1 cellular context compared by ENCODE assay signal in the genomic region with DNA sequence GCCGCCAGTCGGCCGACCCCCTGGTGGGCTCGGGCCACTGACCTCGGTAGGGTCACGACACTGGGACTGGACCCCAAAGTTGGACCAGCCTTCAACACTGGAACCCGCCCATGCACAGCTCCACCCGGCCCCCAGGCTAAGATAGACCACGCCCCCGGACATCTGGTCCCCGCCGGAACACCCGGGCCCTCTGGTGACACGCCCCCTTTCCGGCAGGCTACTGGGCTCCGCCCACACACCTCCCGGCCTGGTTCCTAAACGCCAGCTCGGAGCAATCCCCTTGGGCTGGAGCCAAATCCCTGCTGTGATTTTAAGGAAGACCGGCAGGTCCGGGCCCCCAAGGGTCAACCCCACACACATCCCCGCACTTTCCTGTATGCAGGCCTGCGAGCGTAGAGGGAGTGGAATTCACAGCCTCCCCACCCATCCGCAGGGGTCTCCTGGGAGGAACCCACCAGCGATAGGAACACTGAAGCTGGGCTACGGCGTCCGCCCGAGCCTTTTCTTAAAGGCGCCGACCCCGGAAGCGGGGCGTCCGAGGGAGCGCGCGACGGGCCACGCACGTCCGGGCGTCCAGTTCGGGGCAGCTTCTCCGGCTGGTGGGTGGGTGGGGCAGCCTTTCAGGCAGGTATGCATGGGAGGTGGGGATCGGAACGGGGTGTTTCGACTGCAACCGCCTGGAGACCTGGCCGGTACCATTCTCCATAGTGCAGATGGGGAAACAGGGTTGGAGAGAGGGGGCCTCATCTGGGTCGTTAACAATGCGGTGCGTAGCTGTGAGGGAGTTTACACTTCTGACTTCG.
A peak's percentile ranks its signal among the peaks of the same experiment; 100 is the strongest.
TF ChIP-seq lines count a peak whose summit lies in the region.

A gene with protein sequence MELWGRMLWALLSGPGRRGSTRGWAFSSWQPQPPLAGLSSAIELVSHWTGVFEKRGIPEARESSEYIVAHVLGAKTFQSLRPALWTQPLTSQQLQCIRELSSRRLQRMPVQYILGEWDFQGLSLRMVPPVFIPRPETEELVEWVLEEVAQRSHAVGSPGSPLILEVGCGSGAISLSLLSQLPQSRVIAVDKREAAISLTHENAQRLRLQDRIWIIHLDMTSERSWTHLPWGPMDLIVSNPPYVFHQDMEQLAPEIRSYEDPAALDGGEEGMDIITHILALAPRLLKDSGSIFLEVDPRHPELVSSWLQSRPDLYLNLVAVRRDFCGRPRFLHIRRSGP (plus strand): TSS at position 576 of the 803 bp plus-strand sequence. CDS start 1,583 bp downstream, outside the sequence.

TF ChIP-seq in GM12878, 131 proteins besides CTCF, POLR2A, EP300 and RAD21 (continued from another document and continues in another):
- TF ChIP-seq, protein P1, sequence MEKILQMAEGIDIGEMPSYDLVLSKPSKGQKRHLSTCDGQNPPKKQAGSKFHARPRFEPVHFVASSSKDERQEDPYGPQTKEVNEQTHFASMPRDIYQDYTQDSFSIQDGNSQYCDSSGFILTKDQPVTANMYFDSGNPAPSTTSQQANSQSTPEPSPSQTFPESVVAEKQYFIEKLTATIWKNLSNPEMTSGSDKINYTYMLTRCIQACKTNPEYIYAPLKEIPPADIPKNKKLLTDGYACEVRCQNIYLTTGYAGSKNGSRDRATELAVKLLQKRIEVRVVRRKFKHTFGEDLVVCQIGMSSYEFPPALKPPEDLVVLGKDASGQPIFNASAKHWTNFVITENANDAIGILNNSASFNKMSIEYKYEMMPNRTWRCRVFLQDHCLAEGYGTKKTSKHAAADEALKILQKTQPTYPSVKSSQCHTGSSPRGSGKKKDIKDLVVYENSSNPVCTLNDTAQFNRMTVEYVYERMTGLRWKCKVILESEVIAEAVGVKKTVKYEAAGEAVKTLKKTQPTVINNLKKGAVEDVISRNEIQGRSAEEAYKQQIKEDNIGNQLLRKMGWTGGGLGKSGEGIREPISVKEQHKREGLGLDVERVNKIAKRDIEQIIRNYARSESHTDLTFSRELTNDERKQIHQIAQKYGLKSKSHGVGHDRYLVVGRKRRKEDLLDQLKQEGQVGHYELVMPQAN (conservative IDR thresholded peaks at IDR 0.05), result peak; percentile 42; the same call in 1 of the 2 replicates
- TF ChIP-seq, protein P2, sequence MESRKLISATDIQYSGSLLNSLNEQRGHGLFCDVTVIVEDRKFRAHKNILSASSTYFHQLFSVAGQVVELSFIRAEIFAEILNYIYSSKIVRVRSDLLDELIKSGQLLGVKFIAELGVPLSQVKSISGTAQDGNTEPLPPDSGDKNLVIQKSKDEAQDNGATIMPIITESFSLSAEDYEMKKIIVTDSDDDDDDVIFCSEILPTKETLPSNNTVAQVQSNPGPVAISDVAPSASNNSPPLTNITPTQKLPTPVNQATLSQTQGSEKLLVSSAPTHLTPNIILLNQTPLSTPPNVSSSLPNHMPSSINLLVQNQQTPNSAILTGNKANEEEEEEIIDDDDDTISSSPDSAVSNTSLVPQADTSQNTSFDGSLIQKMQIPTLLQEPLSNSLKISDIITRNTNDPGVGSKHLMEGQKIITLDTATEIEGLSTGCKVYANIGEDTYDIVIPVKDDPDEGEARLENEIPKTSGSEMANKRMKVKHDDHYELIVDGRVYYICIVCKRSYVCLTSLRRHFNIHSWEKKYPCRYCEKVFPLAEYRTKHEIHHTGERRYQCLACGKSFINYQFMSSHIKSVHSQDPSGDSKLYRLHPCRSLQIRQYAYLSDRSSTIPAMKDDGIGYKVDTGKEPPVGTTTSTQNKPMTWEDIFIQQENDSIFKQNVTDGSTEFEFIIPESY (IDR thresholded peaks at IDR 0.05), result no peak
- peak; percentile 39; the same call in 1 of the 2 replicates for TF ChIP-seq CBFB (IDR thresholded peaks at IDR 0.05; ENCODE audit: low read depth)
- peak; percentile 85 for TF ChIP-seq HCFC1 (IDR thresholded peaks at IDR 0.05; ENCODE audit: low read length)
- TF ChIP-seq ZNF274 (IDR thresholded peaks at IDR 0.05; ENCODE audit: insufficient read depth, insufficient read length), result no peak
- TF ChIP-seq RUNX3 (IDR thresholded peaks at IDR 0.05; ENCODE audit: low read length), result peak; percentile 45; the same call in 1 of the 2 replicates
- no peak for TF ChIP-seq KAT2A (conservative IDR thresholded peaks at IDR 0.05; ENCODE audit: control insufficient read depth, low read depth, low read length)
- no peak for TF ChIP-seq RAD51 (IDR thresholded peaks at IDR 0.05)
- TF ChIP-seq GATAD2B (conservative IDR thresholded peaks at IDR 0.05; ENCODE audit: low read depth), result peak; percentile 94
- TF ChIP-seq RBBP5 (conservative IDR thresholded peaks at IDR 0.05), result no peak
- TF ChIP-seq NR2C2 (IDR thresholded peaks at IDR 0.05; ENCODE audit: borderline replicate concordance, control insufficient read depth, insufficient read length, low read depth), result no peak
- TF ChIP-seq, protein P3, sequence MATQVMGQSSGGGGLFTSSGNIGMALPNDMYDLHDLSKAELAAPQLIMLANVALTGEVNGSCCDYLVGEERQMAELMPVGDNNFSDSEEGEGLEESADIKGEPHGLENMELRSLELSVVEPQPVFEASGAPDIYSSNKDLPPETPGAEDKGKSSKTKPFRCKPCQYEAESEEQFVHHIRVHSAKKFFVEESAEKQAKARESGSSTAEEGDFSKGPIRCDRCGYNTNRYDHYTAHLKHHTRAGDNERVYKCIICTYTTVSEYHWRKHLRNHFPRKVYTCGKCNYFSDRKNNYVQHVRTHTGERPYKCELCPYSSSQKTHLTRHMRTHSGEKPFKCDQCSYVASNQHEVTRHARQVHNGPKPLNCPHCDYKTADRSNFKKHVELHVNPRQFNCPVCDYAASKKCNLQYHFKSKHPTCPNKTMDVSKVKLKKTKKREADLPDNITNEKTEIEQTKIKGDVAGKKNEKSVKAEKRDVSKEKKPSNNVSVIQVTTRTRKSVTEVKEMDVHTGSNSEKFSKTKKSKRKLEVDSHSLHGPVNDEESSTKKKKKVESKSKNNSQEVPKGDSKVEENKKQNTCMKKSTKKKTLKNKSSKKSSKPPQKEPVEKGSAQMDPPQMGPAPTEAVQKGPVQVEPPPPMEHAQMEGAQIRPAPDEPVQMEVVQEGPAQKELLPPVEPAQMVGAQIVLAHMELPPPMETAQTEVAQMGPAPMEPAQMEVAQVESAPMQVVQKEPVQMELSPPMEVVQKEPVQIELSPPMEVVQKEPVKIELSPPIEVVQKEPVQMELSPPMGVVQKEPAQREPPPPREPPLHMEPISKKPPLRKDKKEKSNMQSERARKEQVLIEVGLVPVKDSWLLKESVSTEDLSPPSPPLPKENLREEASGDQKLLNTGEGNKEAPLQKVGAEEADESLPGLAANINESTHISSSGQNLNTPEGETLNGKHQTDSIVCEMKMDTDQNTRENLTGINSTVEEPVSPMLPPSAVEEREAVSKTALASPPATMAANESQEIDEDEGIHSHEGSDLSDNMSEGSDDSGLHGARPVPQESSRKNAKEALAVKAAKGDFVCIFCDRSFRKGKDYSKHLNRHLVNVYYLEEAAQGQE (IDR thresholded peaks at IDR 0.05; ENCODE audit: low read depth, low read length), result no peak
- peak; percentile 77 for TF ChIP-seq SIX5 (IDR thresholded peaks at IDR 0.05; ENCODE audit: low read depth, low read length, severe bottlenecking)
- TF ChIP-seq, protein P4, sequence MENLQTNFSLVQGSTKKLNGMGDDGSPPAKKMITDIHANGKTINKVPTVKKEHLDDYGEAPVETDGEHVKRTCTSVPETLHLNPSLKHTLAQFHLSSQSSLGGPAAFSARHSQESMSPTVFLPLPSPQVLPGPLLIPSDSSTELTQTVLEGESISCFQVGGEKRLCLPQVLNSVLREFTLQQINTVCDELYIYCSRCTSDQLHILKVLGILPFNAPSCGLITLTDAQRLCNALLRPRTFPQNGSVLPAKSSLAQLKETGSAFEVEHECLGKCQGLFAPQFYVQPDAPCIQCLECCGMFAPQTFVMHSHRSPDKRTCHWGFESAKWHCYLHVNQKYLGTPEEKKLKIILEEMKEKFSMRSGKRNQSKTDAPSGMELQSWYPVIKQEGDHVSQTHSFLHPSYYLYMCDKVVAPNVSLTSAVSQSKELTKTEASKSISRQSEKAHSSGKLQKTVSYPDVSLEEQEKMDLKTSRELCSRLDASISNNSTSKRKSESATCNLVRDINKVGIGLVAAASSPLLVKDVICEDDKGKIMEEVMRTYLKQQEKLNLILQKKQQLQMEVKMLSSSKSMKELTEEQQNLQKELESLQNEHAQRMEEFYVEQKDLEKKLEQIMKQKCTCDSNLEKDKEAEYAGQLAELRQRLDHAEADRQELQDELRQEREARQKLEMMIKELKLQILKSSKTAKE (IDR thresholded peaks at IDR 0.05; ENCODE audit: low read depth, poor library complexity, severe bottlenecking), result no peak
- TF ChIP-seq ETV6 (conservative IDR thresholded peaks at IDR 0.05 in 1 of 2, IDR thresholded peaks at IDR 0.05 in 1 of 2; ENCODE audit: borderline replicate concordance in 1 of 2, low read depth in 1 of 2), result no peak
- TF ChIP-seq, protein P5, sequence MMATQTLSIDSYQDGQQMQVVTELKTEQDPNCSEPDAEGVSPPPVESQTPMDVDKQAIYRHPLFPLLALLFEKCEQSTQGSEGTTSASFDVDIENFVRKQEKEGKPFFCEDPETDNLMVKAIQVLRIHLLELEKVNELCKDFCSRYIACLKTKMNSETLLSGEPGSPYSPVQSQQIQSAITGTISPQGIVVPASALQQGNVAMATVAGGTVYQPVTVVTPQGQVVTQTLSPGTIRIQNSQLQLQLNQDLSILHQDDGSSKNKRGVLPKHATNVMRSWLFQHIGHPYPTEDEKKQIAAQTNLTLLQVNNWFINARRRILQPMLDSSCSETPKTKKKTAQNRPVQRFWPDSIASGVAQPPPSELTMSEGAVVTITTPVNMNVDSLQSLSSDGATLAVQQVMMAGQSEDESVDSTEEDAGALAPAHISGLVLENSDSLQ (IDR thresholded peaks at IDR 0.05), result peak; percentile 54
- peak; percentile 96 for TF ChIP-seq RB1 (IDR thresholded peaks at IDR 0.05; ENCODE audit: borderline replicate concordance)
- TF ChIP-seq SIN3A (IDR thresholded peaks at IDR 0.05; ENCODE audit: low read depth, low read length), result peak; percentile 31
- peak; percentile 69 for TF ChIP-seq POLR2AphosphoS5 (IDR thresholded peaks at IDR 0.05; ENCODE audit: low read length)
- TF ChIP-seq KLF5 (IDR thresholded peaks at IDR 0.05; ENCODE audit: partially characterized antibody), result peak; percentile 76
- TF ChIP-seq ZNF217 (IDR thresholded peaks at IDR 0.05), result peak; percentile 23; the same call in 1 of the 2 replicates
- TF ChIP-seq STAT1 (conservative IDR thresholded peaks at IDR 0.05), result no peak; the same call in 1 of the 2 replicates
- TF ChIP-seq, protein P6, sequence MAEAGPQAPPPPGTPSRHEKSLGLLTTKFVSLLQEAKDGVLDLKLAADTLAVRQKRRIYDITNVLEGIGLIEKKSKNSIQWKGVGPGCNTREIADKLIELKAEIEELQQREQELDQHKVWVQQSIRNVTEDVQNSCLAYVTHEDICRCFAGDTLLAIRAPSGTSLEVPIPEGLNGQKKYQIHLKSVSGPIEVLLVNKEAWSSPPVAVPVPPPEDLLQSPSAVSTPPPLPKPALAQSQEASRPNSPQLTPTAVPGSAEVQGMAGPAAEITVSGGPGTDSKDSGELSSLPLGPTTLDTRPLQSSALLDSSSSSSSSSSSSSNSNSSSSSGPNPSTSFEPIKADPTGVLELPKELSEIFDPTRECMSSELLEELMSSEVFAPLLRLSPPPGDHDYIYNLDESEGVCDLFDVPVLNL (IDR thresholded peaks at IDR 0.05; ENCODE audit: low read depth, low read length), result no peak
- TF ChIP-seq NRF1 (conservative IDR thresholded peaks at IDR 0.05; ENCODE audit: low read depth, low read length), result no peak
- TF ChIP-seq WRNIP1 (IDR thresholded peaks at IDR 0.05; ENCODE audit: borderline replicate concordance, low read depth, low read length), result no peak
- peak; percentile 61; the same call in 1 of the 2 replicates for TF ChIP-seq RCOR1 (conservative IDR thresholded peaks at IDR 0.05; ENCODE audit: low read depth, low read length)
- TF ChIP-seq SREBF2 (IDR thresholded peaks at IDR 0.05; ENCODE audit: low read length), result no peak
- TF ChIP-seq, protein P7, sequence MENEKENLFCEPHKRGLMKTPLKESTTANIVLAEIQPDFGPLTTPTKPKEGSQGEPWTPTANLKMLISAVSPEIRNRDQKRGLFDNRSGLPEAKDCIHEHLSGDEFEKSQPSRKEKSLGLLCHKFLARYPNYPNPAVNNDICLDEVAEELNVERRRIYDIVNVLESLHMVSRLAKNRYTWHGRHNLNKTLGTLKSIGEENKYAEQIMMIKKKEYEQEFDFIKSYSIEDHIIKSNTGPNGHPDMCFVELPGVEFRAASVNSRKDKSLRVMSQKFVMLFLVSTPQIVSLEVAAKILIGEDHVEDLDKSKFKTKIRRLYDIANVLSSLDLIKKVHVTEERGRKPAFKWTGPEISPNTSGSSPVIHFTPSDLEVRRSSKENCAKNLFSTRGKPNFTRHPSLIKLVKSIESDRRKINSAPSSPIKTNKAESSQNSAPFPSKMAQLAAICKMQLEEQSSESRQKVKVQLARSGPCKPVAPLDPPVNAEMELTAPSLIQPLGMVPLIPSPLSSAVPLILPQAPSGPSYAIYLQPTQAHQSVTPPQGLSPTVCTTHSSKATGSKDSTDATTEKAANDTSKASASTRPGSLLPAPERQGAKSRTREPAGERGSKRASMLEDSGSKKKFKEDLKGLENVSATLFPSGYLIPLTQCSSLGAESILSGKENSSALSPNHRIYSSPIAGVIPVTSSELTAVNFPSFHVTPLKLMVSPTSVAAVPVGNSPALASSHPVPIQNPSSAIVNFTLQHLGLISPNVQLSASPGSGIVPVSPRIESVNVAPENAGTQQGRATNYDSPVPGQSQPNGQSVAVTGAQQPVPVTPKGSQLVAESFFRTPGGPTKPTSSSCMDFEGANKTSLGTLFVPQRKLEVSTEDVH (IDR thresholded peaks at IDR 0.05; ENCODE audit: low read depth, partially characterized antibody), result peak; percentile 87
- TF ChIP-seq MTA2 (IDR thresholded peaks at IDR 0.05; ENCODE audit: low read depth), result peak; percentile 76
- no peak for TF ChIP-seq ZNF384 (IDR thresholded peaks at IDR 0.05; ENCODE audit: borderline replicate concordance, low read depth, low read length)
- no peak for TF ChIP-seq MEF2A (IDR thresholded peaks at IDR 0.05; ENCODE audit: insufficient read depth, low read depth, low read length)
- TF ChIP-seq RELA (IDR thresholded peaks at IDR 0.05; ENCODE audit: borderline replicate concordance, partially characterized antibody), result peak; percentile 78
- TF ChIP-seq, protein P8, sequence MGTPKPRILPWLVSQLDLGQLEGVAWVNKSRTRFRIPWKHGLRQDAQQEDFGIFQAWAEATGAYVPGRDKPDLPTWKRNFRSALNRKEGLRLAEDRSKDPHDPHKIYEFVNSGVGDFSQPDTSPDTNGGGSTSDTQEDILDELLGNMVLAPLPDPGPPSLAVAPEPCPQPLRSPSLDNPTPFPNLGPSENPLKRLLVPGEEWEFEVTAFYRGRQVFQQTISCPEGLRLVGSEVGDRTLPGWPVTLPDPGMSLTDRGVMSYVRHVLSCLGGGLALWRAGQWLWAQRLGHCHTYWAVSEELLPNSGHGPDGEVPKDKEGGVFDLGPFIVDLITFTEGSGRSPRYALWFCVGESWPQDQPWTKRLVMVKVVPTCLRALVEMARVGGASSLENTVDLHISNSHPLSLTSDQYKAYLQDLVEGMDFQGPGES (IDR thresholded peaks at IDR 0.05), result 0 out of 2 replicates have a peak, but pooled peaks have one; percentile 47
